Comparison of ENCODE assay signal across 8 cellular contexts in genomic region chr11:8813658-8814057, GRCh38.
DNase-seq lines count a peak whose midpoint lies in the region; ATAC-seq, FAIRE-seq and TF ChIP-seq lines count a peak whose summit lies in the region.

No MANE protein-coding gene starts in this region.

- H3K27ac ChIP-seq in ACC112 (ENCODE audit: low read depth, low read length) (peak overlapping the region; percentile 25; the same call in 1 of the 2 replicates), testis (peak overlapping the region in 1 of 2 donors; percentile 38)

- peak; percentile 61 to 85 (median 74) for TF ChIP-seq CTCF in testis (IDR thresholded peaks at IDR 0.05)

- ATAC-seq in HG03520 (IDR thresholded peaks at IDR 0.05; ENCODE audit: unreplicated experiment): peak; percentile 73
- ATAC-seq in natural killer cell treated with Interleukin-12 subunit alpha and Interleukin-12 subunit beta and Interleukin-15 and Interleukin-18, amount 100 ng/mL, for 72 hours: peak; percentile 55 to 60

- H2AFZ ChIP-seq in ACC112 (ENCODE audit: low read length, unreplicated experiment): no peak overlapping the region

- no peaks in the 10 kb centered on the region for H3K36me3 ChIP-seq in ACC112 (ENCODE audit: insufficient read depth, low read length)
- no peaks in the 10 kb centered on the region for H3K36me3 ChIP-seq in testis (ENCODE audit: low read depth, missing control alignments)

- peak; percentile 75 for FAIRE-seq in GM18507 (lab: Jason Lieb, UNC)

- H3K9me3 Mint-ChIP-seq in natural killer cell treated with Interleukin-12 subunit alpha and Interleukin-12 subunit beta and Interleukin-15 and Interleukin-18, amount 100 ng/mL, for 72 hours: no peaks in the 10 kb centered on the region

- H3K27ac Mint-ChIP-seq in natural killer cell treated with Interleukin-12 subunit alpha and Interleukin-12 subunit beta and Interleukin-15 and Interleukin-18, amount 100 ng/mL, for 72 hours: no peak overlapping the region

- H3K79me2 ChIP-seq in ACC112 (ENCODE audit: control insufficient read depth, insufficient read depth, low read length, unreplicated experiment): peaks cover 17% of the 10 kb centered on the region

- no peak overlapping the region for H3K4me3 ChIP-seq in ACC112 (ENCODE audit: low read depth, low read length)
- no peak overlapping the region for H3K4me3 ChIP-seq in testis

- peak; percentile 45 for DNase-seq in GM18507 (ENCODE audit: extremely low spot score, insufficient read length, low read depth)
- DNase-seq in NCI-H82 (lab: John Stamatoyannopoulos, UW): peak; percentile 92
- peak; percentile 10 for DNase-seq in activated CD8-positive, alpha-beta memory T cell treated with anti-CD3 and anti-CD28 coated beads, Interleukin-2, amount 50 U/mL, for 24 hours (ENCODE audit: extremely low read depth)
- DNase-seq in fibroblast of peridontal ligament (ENCODE audit: extremely low read depth): peak; percentile 90
- DNase-seq in natural killer cell treated with Interleukin-12 subunit alpha and Interleukin-12 subunit beta and Interleukin-15 and Interleukin-18, amount 100 ng/mL, for 72 hours (ENCODE audit: low spot score): no peak
- DNase-seq in testis: peak; percentile 76

- H3K4me3 Mint-ChIP-seq in natural killer cell treated with Interleukin-12 subunit alpha and Interleukin-12 subunit beta and Interleukin-15 and Interleukin-18, amount 100 ng/mL, for 72 hours: no peak overlapping the region

- peaks cover 7 to 10% of the 10 kb centered on the region in 2 donors for H3K27me3 Mint-ChIP-seq in natural killer cell treated with Interleukin-12 subunit alpha and Interleukin-12 subunit beta and Interleukin-15 and Interleukin-18, amount 100 ng/mL, for 72 hours

- intact Hi-C loops in testis (cut with DNase I; ENCODE audit: low total_unique reads): no loop called here

- peaks cover 5 to 6% of the 10 kb centered on the region in 2 donors for H3K4me1 Mint-ChIP-seq in natural killer cell treated with Interleukin-12 subunit alpha and Interleukin-12 subunit beta and Interleukin-15 and Interleukin-18, amount 100 ng/mL, for 72 hours (ENCODE audit: low read depth in 2 of 2)

- H3K27me3 ChIP-seq in ACC112 (ENCODE audit: insufficient read depth, low read length) (no peaks in the 10 kb centered on the region), testis (no peaks in the 10 kb centered on the region)

- no peaks in the 10 kb centered on the region for H3K36me3 Mint-ChIP-seq in natural killer cell treated with Interleukin-12 subunit alpha and Interleukin-12 subunit beta and Interleukin-15 and Interleukin-18, amount 100 ng/mL, for 72 hours

- no peak for TF ChIP-seq POLR2A in testis (IDR thresholded peaks at IDR 0.05)

- no peaks in the 10 kb centered on the region for H3K9me3 ChIP-seq in testis

- H3K4me1 ChIP-seq in ACC112 (ENCODE audit: control insufficient read depth, insufficient read depth, low read length, unreplicated experiment) (peaks cover 42% of the 10 kb centered on the region), testis (peaks cover 30% of the 10 kb centered on the region)

- 18 to 29% methylated on average over 1 of the region's 1 CpG for WGBS in testis, 2 donors
